21 cellular contexts compared by ENCODE assay signal in genomic region chr13:41122838-41123237, GRCh38. TPM values are rescaled to one million over a fixed set of nuclear protein-coding genes. Genes with fewer than 3 reads are reported as not detected.
DNase-seq lines count a peak whose midpoint lies in the region; ATAC-seq and TF ChIP-seq lines count a peak whose summit lies in the region.
"Had no signal": no experiment of that assay in that cellular context is flagged by ENCODE, and none has a peak within 500 bp of the region (broad histone marks: within the 10 kb centered on the region; RNA-seq: fewer than 3 reads in every experiment).

No MANE protein-coding gene starts in this region.

- H3K9me3 ChIP-seq in left ventricle myocardium inferior (replicated peaks) = no peaks in the 10 kb centered on the region
- H3K9me3 ChIP-seq: mucosa of descending colon had no signal

- H3K27ac ChIP-seq in foreskin keratinocyte (no peak overlapping the region), left ventricle myocardium inferior (replicated peaks) (no peak overlapping the region)

- no peak overlapping the region for H3K4me3 ChIP-seq in left ventricle myocardium inferior
- H3K4me3 ChIP-seq: mucosa of descending colon, smooth muscle cell had no signal

- H3K27me3 ChIP-seq in foreskin keratinocyte (no peaks in the 10 kb centered on the region), left ventricle myocardium inferior (ENCODE audit: low read depth) (no peaks in the 10 kb centered on the region)

- H3K36me3 ChIP-seq in left ventricle myocardium inferior = no peaks in the 10 kb centered on the region

- H3K4me1 ChIP-seq in foreskin keratinocyte (no peaks in the 10 kb centered on the region), left ventricle myocardium inferior (peaks cover 10% of the 10 kb centered on the region)

- TF ChIP-seq CTCF in foreskin keratinocyte (conservative IDR thresholded peaks at IDR 0.05) = no peak
- TF ChIP-seq CTCF in left ventricle myocardium inferior (IDR thresholded peaks at IDR 0.05; ENCODE audit: borderline replicate concordance) = no peak

- peak; percentile 54 for ATAC-seq in foreskin keratinocyte
- no peak for ATAC-seq in left ventricle myocardium superior
- ATAC-seq in GM21529 (IDR thresholded peaks at IDR 0.05; ENCODE audit: unreplicated experiment) = no peak
- ATAC-seq: mucosa of descending colon; stimulated activated naive CD8-positive, alpha-beta T cell treated with anti-CD3 and anti-CD28 coated beads, Interleukin-15, amount 100 ng/mL, for 72 hours had no signal

- DNase-seq in COR-L47 (lab: John Stamatoyannopoulos, UW) = peak; percentile 58
- DNase-seq in NCI-H1105 (lab: John Stamatoyannopoulos, UW) = peak; percentile 24
- DNase-seq in RPMI7951 (ENCODE audit: low read depth) = peak; percentile 19
- DNase-seq in foreskin keratinocyte = no peak
- no peak for DNase-seq in left ventricle myocardium superior
- no peak for DNase-seq in DMS79 (lab: John Stamatoyannopoulos, UW)
- DNase-seq in left ventricle myocardium inferior = no peak
- DNase-seq: activated CD4-positive, alpha-beta T cell treated with anti-CD3 and anti-CD28 coated beads for 48 hours; activated naive CD8-positive, alpha-beta T cell treated with anti-CD3 and anti-CD28 coated beads, Interleukin-2, amount 10 ng/mL, durations not matched to agents 7 days and 5 days; cortex of kidney; H7; immature natural killer cell; Karpas-422; mucosa of descending colon; NCI-H1436 treated with DMSO at 0.1 percent for 48 hours; NCI-H510A; SHP77; stimulated activated CD4-positive, alpha-beta T cell treated with anti-CD3 and anti-CD28 coated beads, Interleukin-4, amount 100 ng/mL, for 1 hour; stimulated activated naive CD8-positive, alpha-beta T cell treated with anti-CD3 and anti-CD28 coated beads, Interleukin-15, amount 100 ng/mL, for 72 hours had no signal

- intact Hi-C loops in left ventricle myocardium superior (cut with micrococcal nuclease) = no loop called here
- intact Hi-C loops in left ventricle myocardium inferior (cut with micrococcal nuclease) = no loop called here

RNA-seq across cellular contexts. Expression of gene KBTBD6, which starts 9.8 kb away (rescaled TPM):
- 9.0 and 9.2 TPM in 2 replicates for total RNA-seq in RPMI7951 (2014; rRNA removed; shearing (Covaris generic))
- 7.7 and 9.5 TPM in 2 replicates for total RNA-seq in foreskin keratinocyte
- 2.0 and 2.9 TPM in 2 replicates for polyA plus RNA-seq in foreskin keratinocyte
- total RNA-seq in left ventricle myocardium superior = 10.7 TPM
- 5.3 TPM for total RNA-seq in left ventricle myocardium inferior

Comparison
In these comparisons a context has a peak if more than half of its experiments do, and no peak if none do; other contexts are left out.
1. DNase-seq: peak in COR-L47 (single experiment), NCI-H1105 (single experiment) and RPMI7951 (single experiment); none in foreskin keratinocyte (0 of 2), left ventricle myocardium superior (single experiment), DMS79 (single experiment) and left ventricle myocardium inferior (single experiment).